In the genomic region with DNA sequence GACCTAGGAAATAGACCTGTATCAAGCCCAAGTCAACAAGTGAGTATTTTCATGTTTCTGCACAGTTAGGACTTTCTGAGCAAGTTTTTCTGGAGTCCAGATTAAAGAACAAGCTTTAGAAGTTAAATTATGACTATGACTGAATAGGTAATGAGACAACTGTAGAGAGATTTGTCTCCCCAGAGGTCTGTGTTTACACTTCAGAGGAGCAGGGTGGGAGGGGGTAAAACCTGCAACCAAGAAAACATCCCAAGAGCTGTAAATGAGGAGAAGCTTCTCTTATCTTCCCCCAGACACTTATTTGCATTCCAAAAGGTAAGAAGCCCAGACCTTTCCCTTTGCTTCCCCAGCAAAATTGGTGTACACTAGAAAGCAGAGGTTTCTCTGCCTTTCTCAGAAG, we compare ENCODE assay signal across 1 cellular context.
TF ChIP-seq lines count a peak whose summit lies in the region.

No MANE protein-coding gene starts in this region.

TF ChIP-seq in GM23338, 12 proteins besides CTCF, POLR2A, EP300 and RAD21 (continued from another document):
- TF ChIP-seq ZNF331 (CRISPR knock-in tag; IDR thresholded peaks at IDR 0.05; ENCODE audit: low read depth): no peak
- no peak for TF ChIP-seq NANOG (IDR thresholded peaks at IDR 0.05; ENCODE audit: borderline replicate concordance)
